In the genomic region with DNA sequence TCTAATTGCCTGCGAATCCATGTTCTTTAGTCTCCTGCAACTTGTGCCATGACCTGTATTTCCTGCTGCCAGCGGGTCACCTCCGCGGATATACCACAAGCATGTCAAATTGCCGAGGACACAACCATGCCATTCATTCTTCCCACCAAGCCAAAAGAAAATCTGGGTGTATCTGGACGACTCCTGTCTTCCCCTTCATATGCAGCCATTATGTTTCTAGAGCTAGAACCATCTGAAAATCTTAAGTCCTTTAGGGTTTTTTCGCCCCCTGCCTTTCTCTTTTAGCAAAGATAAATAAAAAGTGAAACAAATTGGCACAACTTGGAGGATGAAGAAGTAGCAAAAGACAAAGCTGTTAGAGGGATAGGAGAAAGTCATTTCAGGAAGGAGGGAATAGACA, we compare ENCODE assay signal across 8 cellular contexts.
A peak's percentile ranks its signal among the peaks of the same experiment; 100 is the strongest.
DNase-seq lines count a peak whose midpoint lies in the region; ATAC-seq and TF ChIP-seq lines count a peak whose summit lies in the region.

No MANE protein-coding gene starts in this region.

- H3K27ac ChIP-seq in BLaER1 treated with 17β-estradiol and CSF1 and Interleukin-3, amounts not matched to agents 10 nM and 100 nM = peak overlapping the region; percentile 96 to 100 (median 99); a peak in 21 of 22 replicates
- H3K27ac ChIP-seq in HL-60 (replicated peaks) = peak overlapping the region; percentile 25

- TF ChIP-seq CTCF in HL-60 (IDR thresholded peaks at IDR 0.05; ENCODE audit: insufficient read depth, low read length) = no peak

- peak overlapping the region; percentile 74 to 92 (median 86) for H3K4me2 ChIP-seq in BLaER1 treated with 17β-estradiol and CSF1 and Interleukin-3, amounts not matched to agents 10 nM and 100 nM

- H3K36me3 Mint-ChIP-seq in activated naive CD4-positive, alpha-beta T cell treated with anti-CD3 and anti-CD28 coated beads, Interleukin-2, amount 50 U/mL, for 72 hours = peaks cover 0 to under 1% of the 10 kb centered on the region in 2 donors

- no peak for ATAC-seq in activated naive CD4-positive, alpha-beta T cell treated with anti-CD3 and anti-CD28 coated beads, Interleukin-2, amount 50 U/mL, for 72 hours

- H3K27me3 ChIP-seq in BLaER1 treated with 17β-estradiol and CSF1 and Interleukin-3, amounts not matched to agents 10 nM and 100 nM = no peaks in the 10 kb centered on the region
- H3K27me3 ChIP-seq in HL-60 (ENCODE audit: insufficient read depth, poor library complexity, severe bottlenecking) = no peaks in the 10 kb centered on the region

- H3K27ac Mint-ChIP-seq in activated naive CD4-positive, alpha-beta T cell treated with anti-CD3 and anti-CD28 coated beads, Interleukin-2, amount 50 U/mL, for 72 hours = peak overlapping the region; percentile 91 to 98

- peak overlapping the region; percentile 64 to 100 (median 98) for H3K9ac ChIP-seq in BLaER1 treated with 17β-estradiol and CSF1 and Interleukin-3, amounts not matched to agents 10 nM and 100 nM

- H3K4me3 ChIP-seq in BLaER1 treated with 17β-estradiol and CSF1 and Interleukin-3, amounts not matched to agents 10 nM and 100 nM = peak overlapping the region; percentile 70 to 85 (median 78); a peak in 16 of 20 replicates
- H3K4me3 ChIP-seq in HL-60 (replicated peaks; ENCODE audit: insufficient read depth, low read length) = no peak overlapping the region

- peaks cover 50 to 65% (median 56%) of the 10 kb centered on the region in 10 experiments for H3K4me1 ChIP-seq in BLaER1 treated with 17β-estradiol and CSF1 and Interleukin-3, amounts not matched to agents 10 nM and 100 nM

- no peaks in the 10 kb centered on the region for H3K36me3 ChIP-seq in BLaER1 treated with 17β-estradiol and CSF1 and Interleukin-3, amounts not matched to agents 10 nM and 100 nM

- H3K9me3 Mint-ChIP-seq in activated naive CD4-positive, alpha-beta T cell treated with anti-CD3 and anti-CD28 coated beads, Interleukin-2, amount 50 U/mL, for 72 hours = no peaks in the 10 kb centered on the region

- DNase-seq in HL-60 (ENCODE audit: low read depth in 1 of 2, low spot score in 1 of 2) (peak in 1 of 2 experiments; percentile 18), medulla oblongata (ENCODE audit: extremely low spot score) (peak; percentile 39), NCI-H1694 treated with DMSO at 0.1 percent for 48 hours (lab: John Stamatoyannopoulos, UW) (no peak), NCI-H82 treated with DMSO at 0.1 percent for 48 hours (lab: John Stamatoyannopoulos, UW; ENCODE audit: unreplicated experiment) (no peak)
- no peak for DNase-seq in activated naive CD4-positive, alpha-beta T cell treated with anti-CD3 and anti-CD28 coated beads, Interleukin-2, amount 50 U/mL, for 72 hours (ENCODE audit: low spot score in 2 of 2)
- no peak for DNase-seq in stimulated activated CD4-positive, alpha-beta T cell treated with anti-CD3 and anti-CD28 coated beads, Interleukin-12 subunit alpha, Interleukin-12 subunit beta, amount 100 ng/mL, for 4 hours
- DNase-seq in stimulated activated naive CD4-positive, alpha-beta T cell treated with Interleukin-2 at 50 U/mL for 16 hours (lab: John Stamatoyannopoulos, UW) = no peak

- no peaks in the 10 kb centered on the region for H3K9me3 ChIP-seq in BLaER1 treated with 17β-estradiol and CSF1 and Interleukin-3, amounts not matched to agents 10 nM and 100 nM (replicated peaks in 1 of 11)

- peaks cover 8 to 79% (median 72%) of the 10 kb centered on the region in 11 experiments; a peak in 19 of 22 replicates for H4K20me1 ChIP-seq in BLaER1 treated with 17β-estradiol and CSF1 and Interleukin-3, amounts not matched to agents 10 nM and 100 nM
